ENCODE assay signal across 1 cellular context in the genomic region with DNA sequence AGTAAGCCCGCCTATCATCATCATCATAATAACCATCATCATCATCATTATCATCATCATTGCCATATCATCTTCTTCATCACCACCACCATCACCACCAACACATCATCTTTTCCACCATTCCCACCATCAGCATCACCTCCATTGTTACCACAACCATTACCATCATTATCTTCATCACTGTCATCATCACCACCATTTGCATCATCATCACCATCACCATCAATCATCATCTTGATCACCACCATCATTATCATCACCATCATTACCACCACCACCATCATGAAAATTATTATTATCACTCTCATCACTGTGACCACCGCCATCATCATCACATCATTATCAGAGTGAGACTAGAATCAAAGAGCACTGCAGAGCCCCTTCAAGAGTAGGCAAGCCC.
TF ChIP-seq lines count a peak whose summit lies in the region.

No MANE protein-coding gene starts in this region.

TF ChIP-seq in K562, 482 proteins besides CTCF, POLR2A, EP300 and RAD21:
- TF ChIP-seq POLR2B (IDR thresholded peaks at IDR 0.05; ENCODE audit: low read depth, partially characterized antibody) (peak; percentile 26), NCOA2 (IDR thresholded peaks at IDR 0.05; ENCODE audit: partially characterized antibody in 2 of 2) (no peak)
TF ChIP-seq in K562: peak in this region for 1.
